1 cellular context compared by ENCODE assay signal in the genomic region with DNA sequence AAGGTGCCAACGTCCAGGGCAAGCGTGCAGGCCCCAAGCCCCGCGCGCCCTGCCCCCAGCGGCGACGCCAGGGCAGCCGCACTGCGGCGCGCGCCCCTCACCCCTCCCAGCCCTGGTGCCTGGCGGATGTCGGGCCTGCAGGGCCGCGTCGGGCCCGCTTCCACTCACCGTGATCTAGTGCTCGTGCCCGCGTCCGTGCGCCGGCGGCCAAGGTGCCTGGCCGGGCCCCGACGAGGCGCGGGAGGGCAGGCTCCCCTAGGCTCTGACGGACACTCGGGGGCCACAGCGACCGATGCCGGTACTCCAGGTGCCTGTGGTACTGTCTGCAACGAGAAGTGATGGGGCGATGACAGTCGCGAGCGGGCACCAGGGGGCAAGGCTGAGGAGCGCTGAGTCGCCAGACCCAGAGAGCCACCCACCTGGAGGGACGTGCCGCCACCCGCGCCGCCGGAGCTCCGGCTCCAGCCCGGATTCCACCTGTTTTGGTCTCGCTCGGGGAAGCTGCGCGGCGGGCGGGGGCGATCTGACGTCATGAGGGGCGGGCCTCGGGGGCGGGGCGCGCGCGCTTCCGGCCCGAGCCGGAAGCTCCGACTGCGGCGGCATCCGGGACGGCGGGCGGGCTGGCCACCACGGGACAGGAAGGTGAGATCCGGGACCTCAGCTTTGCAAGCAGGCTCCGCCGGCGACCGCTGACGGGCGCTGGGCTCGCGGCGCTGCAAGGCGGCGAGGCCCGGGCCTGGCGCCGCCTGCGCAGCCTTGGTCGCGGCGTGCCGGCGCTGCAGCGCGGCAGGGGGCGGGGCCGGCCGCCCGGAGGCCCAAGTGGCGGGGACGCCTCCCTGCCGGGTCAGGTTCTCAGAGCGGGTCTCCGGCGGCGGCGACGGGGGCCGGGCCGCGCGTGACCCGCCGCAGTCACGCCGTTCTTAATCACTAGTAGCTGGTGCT.
TF ChIP-seq lines count a peak whose summit lies in the region.

A gene with protein sequence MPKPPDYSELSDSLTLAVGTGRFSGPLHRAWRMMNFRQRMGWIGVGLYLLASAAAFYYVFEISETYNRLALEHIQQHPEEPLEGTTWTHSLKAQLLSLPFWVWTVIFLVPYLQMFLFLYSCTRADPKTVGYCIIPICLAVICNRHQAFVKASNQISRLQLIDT (plus strand): TSS at position 927 of the 942 bp plus-strand sequence. CDS start 89 bp downstream, outside the sequence.
A gene with protein sequence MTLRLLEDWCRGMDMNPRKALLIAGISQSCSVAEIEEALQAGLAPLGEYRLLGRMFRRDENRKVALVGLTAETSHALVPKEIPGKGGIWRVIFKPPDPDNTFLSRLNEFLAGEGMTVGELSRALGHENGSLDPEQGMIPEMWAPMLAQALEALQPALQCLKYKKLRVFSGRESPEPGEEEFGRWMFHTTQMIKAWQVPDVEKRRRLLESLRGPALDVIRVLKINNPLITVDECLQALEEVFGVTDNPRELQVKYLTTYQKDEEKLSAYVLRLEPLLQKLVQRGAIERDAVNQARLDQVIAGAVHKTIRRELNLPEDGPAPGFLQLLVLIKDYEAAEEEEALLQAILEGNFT (minus strand): TSS at position 507 of the 942 bp plus-strand sequence. CDS start 655 bp downstream, outside the sequence.

TF ChIP-seq in HepG2, 621 proteins besides CTCF, POLR2A, EP300 and RAD21 (continued from another document and continues in another):
- TF ChIP-seq, protein P1, sequence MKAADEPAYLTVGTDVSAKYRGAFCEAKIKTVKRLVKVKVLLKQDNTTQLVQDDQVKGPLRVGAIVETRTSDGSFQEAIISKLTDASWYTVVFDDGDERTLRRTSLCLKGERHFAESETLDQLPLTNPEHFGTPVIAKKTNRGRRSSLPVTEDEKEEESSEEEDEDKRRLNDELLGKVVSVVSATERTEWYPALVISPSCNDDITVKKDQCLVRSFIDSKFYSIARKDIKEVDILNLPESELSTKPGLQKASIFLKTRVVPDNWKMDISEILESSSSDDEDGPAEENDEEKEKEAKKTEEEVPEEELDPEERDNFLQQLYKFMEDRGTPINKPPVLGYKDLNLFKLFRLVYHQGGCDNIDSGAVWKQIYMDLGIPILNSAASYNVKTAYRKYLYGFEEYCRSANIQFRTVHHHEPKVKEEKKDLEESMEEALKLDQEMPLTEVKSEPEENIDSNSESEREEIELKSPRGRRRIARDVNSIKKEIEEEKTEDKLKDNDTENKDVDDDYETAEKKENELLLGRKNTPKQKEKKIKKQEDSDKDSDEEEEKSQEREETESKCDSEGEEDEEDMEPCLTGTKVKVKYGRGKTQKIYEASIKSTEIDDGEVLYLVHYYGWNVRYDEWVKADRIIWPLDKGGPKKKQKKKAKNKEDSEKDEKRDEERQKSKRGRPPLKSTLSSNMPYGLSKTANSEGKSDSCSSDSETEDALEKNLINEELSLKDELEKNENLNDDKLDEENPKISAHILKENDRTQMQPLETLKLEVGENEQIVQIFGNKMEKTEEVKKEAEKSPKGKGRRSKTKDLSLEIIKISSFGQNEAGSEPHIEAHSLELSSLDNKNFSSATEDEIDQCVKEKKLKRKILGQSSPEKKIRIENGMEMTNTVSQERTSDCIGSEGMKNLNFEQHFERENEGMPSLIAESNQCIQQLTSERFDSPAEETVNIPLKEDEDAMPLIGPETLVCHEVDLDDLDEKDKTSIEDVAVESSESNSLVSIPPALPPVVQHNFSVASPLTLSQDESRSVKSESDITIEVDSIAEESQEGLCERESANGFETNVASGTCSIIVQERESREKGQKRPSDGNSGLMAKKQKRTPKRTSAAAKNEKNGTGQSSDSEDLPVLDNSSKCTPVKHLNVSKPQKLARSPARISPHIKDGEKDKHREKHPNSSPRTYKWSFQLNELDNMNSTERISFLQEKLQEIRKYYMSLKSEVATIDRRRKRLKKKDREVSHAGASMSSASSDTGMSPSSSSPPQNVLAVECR (CRISPR knock-in tag; IDR thresholded peaks at IDR 0.05; ENCODE audit: borderline replicate concordance): peak; percentile 87
- peak; percentile 58; the same call in 1 of the 2 replicates for TF ChIP-seq MYC (CRISPR knock-in tag; IDR thresholded peaks at IDR 0.05; ENCODE audit: borderline replicate concordance)
- TF ChIP-seq, protein P2, sequence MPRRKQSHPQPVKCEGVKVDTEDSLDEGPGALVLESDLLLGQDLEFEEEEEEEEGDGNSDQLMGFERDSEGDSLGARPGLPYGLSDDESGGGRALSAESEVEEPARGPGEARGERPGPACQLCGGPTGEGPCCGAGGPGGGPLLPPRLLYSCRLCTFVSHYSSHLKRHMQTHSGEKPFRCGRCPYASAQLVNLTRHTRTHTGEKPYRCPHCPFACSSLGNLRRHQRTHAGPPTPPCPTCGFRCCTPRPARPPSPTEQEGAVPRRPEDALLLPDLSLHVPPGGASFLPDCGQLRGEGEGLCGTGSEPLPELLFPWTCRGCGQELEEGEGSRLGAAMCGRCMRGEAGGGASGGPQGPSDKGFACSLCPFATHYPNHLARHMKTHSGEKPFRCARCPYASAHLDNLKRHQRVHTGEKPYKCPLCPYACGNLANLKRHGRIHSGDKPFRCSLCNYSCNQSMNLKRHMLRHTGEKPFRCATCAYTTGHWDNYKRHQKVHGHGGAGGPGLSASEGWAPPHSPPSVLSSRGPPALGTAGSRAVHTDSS (CRISPR knock-in tag; conservative IDR thresholded peaks at IDR 0.05): 0 out of 2 replicates have a peak, but pooled peaks have one; percentile 66
- TF ChIP-seq SIX1 (CRISPR knock-in tag; IDR thresholded peaks at IDR 0.05; ENCODE audit: borderline replicate concordance): 0 out of 2 replicates have a peak, but pooled peaks have one; percentile 10
- no peak for TF ChIP-seq FOXA1 (IDR thresholded peaks at IDR 0.05)
- 0 out of 2 replicates have a peak, but pooled peaks have one; percentile 8 for TF ChIP-seq FOXA1 (CRISPR knock-in tag; IDR thresholded peaks at IDR 0.05)
- TF ChIP-seq, protein P3, sequence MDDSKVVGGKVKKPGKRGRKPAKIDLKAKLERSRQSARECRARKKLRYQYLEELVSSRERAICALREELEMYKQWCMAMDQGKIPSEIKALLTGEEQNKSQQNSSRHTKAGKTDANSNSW (CRISPR knock-in tag; IDR thresholded peaks at IDR 0.05; ENCODE audit: borderline replicate concordance): 0 out of 2 replicates have a peak, but pooled peaks have one; percentile 37
- peak; percentile 81 for TF ChIP-seq NFKB2 (CRISPR knock-in tag; IDR thresholded peaks at IDR 0.05; ENCODE audit: borderline replicate concordance)
- no peak for TF ChIP-seq RORA (CRISPR knock-in tag; IDR thresholded peaks at IDR 0.05)
- TF ChIP-seq ETV6 (CRISPR knock-in tag; conservative IDR thresholded peaks at IDR 0.05): 0 out of 2 replicates have a peak, but pooled peaks have one; percentile 16
- TF ChIP-seq KAT7 (CRISPR knock-in tag; IDR thresholded peaks at IDR 0.05; ENCODE audit: borderline replicate concordance): peak; percentile 63
- 0 out of 2 replicates have a peak, but pooled peaks have one; percentile 43 for TF ChIP-seq MEIS1 (CRISPR knock-in tag; IDR thresholded peaks at IDR 0.05; ENCODE audit: borderline replicate concordance)
- TF ChIP-seq, protein P4, sequence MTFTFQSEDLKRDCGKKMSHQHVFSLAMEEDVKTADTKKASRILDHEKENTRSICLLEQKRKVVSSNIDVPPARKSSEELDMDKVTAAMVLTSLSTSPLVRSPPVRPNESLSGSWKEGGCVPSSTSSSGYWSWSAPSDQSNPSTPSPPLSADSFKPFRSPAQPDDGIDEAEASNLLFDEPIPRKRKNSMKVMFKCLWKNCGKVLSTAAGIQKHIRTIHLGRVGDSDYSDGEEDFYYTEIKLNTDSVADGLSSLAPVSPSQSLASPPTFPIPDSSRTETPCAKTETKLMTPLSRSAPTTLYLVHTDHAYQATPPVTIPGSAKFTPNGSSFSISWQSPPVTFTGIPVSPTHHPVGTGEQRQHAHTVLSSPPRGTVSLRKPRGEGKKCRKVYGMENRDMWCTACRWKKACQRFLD (CRISPR knock-in tag; IDR thresholded peaks at IDR 0.05; ENCODE audit: borderline replicate concordance): peak; percentile 77; the same call in 1 of the 2 replicates
- peak; percentile 92 for TF ChIP-seq SATB2 (CRISPR knock-in tag; IDR thresholded peaks at IDR 0.05)
- TF ChIP-seq, protein P5, sequence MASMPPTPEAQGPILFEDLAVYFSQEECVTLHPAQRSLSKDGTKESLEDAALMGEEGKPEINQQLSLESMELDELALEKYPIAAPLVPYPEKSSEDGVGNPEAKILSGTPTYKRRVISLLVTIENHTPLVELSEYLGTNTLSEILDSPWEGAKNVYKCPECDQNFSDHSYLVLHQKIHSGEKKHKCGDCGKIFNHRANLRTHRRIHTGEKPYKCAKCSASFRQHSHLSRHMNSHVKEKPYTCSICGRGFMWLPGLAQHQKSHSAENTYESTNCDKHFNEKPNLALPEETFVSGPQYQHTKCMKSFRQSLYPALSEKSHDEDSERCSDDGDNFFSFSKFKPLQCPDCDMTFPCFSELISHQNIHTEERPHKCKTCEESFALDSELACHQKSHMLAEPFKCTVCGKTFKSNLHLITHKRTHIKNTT (CRISPR knock-in tag; IDR thresholded peaks at IDR 0.05): no peak
- TF ChIP-seq SP1 (IDR thresholded peaks at IDR 0.05): no peak
- TF ChIP-seq SP1 (CRISPR knock-in tag; IDR thresholded peaks at IDR 0.05): peak; percentile 53; the same call in 1 of the 2 replicates
- peak; percentile 90 for TF ChIP-seq GABPB1 (CRISPR knock-in tag; IDR thresholded peaks at IDR 0.05)
- TF ChIP-seq ZFX (CRISPR knock-in tag; IDR thresholded peaks at IDR 0.05; ENCODE audit: low read depth): peak; percentile 99
- TF ChIP-seq, protein P6, sequence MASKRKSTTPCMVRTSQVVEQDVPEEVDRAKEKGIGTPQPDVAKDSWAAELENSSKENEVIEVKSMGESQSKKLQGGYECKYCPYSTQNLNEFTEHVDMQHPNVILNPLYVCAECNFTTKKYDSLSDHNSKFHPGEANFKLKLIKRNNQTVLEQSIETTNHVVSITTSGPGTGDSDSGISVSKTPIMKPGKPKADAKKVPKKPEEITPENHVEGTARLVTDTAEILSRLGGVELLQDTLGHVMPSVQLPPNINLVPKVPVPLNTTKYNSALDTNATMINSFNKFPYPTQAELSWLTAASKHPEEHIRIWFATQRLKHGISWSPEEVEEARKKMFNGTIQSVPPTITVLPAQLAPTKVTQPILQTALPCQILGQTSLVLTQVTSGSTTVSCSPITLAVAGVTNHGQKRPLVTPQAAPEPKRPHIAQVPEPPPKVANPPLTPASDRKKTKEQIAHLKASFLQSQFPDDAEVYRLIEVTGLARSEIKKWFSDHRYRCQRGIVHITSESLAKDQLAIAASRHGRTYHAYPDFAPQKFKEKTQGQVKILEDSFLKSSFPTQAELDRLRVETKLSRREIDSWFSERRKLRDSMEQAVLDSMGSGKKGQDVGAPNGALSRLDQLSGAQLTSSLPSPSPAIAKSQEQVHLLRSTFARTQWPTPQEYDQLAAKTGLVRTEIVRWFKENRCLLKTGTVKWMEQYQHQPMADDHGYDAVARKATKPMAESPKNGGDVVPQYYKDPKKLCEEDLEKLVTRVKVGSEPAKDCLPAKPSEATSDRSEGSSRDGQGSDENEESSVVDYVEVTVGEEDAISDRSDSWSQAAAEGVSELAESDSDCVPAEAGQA (IDR thresholded peaks at IDR 0.05; ENCODE audit: low read depth): no peak
- TF ChIP-seq, protein P6 (CRISPR knock-in tag; IDR thresholded peaks at IDR 0.05; ENCODE audit: borderline replicate concordance): peak; percentile 88; the same call in 1 of the 2 replicates
- TF ChIP-seq TRIM24 (CRISPR knock-in tag; IDR thresholded peaks at IDR 0.05): no peak
- no peak for TF ChIP-seq STAT5B (CRISPR knock-in tag; IDR thresholded peaks at IDR 0.05)
- TF ChIP-seq ZNF547 (CRISPR knock-in tag; IDR thresholded peaks at IDR 0.05): peak; percentile 95
- TF ChIP-seq KAT8 (CRISPR knock-in tag; IDR thresholded peaks at IDR 0.05): peak; percentile 65
- TF ChIP-seq, protein P7, sequence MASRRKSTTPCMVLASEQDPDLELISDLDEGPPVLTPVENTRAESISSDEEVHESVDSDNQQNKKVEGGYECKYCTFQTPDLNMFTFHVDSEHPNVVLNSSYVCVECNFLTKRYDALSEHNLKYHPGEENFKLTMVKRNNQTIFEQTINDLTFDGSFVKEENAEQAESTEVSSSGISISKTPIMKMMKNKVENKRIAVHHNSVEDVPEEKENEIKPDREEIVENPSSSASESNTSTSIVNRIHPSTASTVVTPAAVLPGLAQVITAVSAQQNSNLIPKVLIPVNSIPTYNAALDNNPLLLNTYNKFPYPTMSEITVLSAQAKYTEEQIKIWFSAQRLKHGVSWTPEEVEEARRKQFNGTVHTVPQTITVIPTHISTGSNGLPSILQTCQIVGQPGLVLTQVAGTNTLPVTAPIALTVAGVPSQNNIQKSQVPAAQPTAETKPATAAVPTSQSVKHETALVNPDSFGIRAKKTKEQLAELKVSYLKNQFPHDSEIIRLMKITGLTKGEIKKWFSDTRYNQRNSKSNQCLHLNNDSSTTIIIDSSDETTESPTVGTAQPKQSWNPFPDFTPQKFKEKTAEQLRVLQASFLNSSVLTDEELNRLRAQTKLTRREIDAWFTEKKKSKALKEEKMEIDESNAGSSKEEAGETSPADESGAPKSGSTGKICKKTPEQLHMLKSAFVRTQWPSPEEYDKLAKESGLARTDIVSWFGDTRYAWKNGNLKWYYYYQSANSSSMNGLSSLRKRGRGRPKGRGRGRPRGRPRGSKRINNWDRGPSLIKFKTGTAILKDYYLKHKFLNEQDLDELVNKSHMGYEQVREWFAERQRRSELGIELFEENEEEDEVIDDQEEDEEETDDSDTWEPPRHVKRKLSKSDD (CRISPR knock-in tag; IDR thresholded peaks at IDR 0.05; ENCODE audit: low read depth): peak; percentile 44; the same call in 1 of the 2 replicates
- no peak for TF ChIP-seq ZNF737 (CRISPR knock-in tag; IDR thresholded peaks at IDR 0.05; ENCODE audit: borderline replicate concordance)
- 0 out of 2 replicates have a peak, but pooled peaks have one; percentile 16 for TF ChIP-seq FOXJ3 (CRISPR knock-in tag; IDR thresholded peaks at IDR 0.05; ENCODE audit: borderline replicate concordance)
- TF ChIP-seq MTF2 (CRISPR knock-in tag; IDR thresholded peaks at IDR 0.05; ENCODE audit: borderline replicate concordance): peak; percentile 79; the same call in 1 of the 2 replicates
- TF ChIP-seq, protein P8, sequence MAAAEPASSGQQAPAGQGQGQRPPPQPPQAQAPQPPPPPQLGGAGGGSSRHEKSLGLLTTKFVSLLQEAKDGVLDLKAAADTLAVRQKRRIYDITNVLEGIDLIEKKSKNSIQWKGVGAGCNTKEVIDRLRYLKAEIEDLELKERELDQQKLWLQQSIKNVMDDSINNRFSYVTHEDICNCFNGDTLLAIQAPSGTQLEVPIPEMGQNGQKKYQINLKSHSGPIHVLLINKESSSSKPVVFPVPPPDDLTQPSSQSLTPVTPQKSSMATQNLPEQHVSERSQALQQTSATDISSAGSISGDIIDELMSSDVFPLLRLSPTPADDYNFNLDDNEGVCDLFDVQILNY (CRISPR knock-in tag; conservative IDR thresholded peaks at IDR 0.05): peak; percentile 67
- TF ChIP-seq CENPX (CRISPR knock-in tag; IDR thresholded peaks at IDR 0.05): no peak
